Comparison of ENCODE assay signal across 1 cellular context in the genomic region with DNA sequence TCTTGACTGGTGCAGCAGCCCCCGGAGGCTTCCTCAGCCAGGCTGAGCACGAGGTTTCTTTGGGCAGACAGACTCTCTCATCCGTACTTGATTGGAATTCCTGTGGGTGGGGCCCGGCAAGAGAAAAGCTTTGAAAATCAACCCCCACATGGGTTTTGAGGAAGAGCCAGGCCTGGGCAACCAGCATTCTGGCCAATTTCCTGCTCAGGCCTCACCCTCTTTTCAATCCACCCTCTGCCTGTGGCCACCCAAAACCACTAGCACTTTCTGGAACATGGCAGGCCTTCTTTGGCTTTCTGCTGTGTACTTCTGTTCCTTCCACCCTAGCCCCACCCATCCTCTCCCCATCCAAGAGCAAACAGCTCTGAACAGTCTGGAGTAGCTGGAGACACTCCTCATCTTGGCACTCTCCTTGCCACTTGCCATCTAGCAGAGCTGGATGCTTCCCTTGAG.
TF ChIP-seq lines count a peak whose summit lies in the region.

No MANE protein-coding gene starts in this region.

TF ChIP-seq in HepG2, 621 proteins besides CTCF, POLR2A, EP300 and RAD21:
- TF ChIP-seq, protein P1, sequence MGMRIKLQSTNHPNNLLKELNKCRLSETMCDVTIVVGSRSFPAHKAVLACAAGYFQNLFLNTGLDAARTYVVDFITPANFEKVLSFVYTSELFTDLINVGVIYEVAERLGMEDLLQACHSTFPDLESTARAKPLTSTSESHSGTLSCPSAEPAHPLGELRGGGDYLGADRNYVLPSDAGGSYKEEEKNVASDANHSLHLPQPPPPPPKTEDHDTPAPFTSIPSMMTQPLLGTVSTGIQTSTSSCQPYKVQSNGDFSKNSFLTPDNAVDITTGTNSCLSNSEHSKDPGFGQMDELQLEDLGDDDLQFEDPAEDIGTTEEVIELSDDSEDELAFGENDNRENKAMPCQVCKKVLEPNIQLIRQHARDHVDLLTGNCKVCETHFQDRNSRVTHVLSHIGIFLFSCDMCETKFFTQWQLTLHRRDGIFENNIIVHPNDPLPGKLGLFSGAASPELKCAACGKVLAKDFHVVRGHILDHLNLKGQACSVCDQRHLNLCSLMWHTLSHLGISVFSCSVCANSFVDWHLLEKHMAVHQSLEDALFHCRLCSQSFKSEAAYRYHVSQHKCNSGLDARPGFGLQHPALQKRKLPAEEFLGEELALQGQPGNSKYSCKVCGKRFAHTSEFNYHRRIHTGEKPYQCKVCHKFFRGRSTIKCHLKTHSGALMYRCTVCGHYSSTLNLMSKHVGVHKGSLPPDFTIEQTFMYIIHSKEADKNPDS (CRISPR knock-in tag; IDR thresholded peaks at IDR 0.05), result no peak
- TF ChIP-seq BHLHE40 (IDR thresholded peaks at IDR 0.05; ENCODE audit: low read length), result no peak
- no peak for TF ChIP-seq KDM6A (CRISPR knock-in tag; IDR thresholded peaks at IDR 0.05; ENCODE audit: low read depth)
- no peak for TF ChIP-seq TCF7L2 (IDR thresholded peaks at IDR 0.05; ENCODE audit: low read depth, low read length)
- TF ChIP-seq MBNL3 (CRISPR knock-in tag; conservative IDR thresholded peaks at IDR 0.05), result no peak
- no peak for TF ChIP-seq AFF4 (CRISPR knock-in tag; IDR thresholded peaks at IDR 0.05)
- TF ChIP-seq ZFP36L1 (CRISPR knock-in tag; IDR thresholded peaks at IDR 0.05), result no peak
- no peak for TF ChIP-seq RXRB (CRISPR knock-in tag; IDR thresholded peaks at IDR 0.05; ENCODE audit: borderline replicate concordance)
- TF ChIP-seq FLYWCH1 (CRISPR knock-in tag; IDR thresholded peaks at IDR 0.05), result no peak
- no peak for TF ChIP-seq MNT (IDR thresholded peaks at IDR 0.05)
- no peak for TF ChIP-seq ZNF788 (CRISPR knock-in tag; IDR thresholded peaks at IDR 0.05; ENCODE audit: borderline replicate concordance)
- no peak for TF ChIP-seq ZNF607 (CRISPR knock-in tag; IDR thresholded peaks at IDR 0.05; ENCODE audit: borderline replicate concordance)
- TF ChIP-seq ZNF891 (CRISPR knock-in tag; IDR thresholded peaks at IDR 0.05), result no peak
- no peak for TF ChIP-seq ZNF773 (CRISPR knock-in tag; IDR thresholded peaks at IDR 0.05; ENCODE audit: borderline replicate concordance)
- TF ChIP-seq ZNF713 (CRISPR knock-in tag; IDR thresholded peaks at IDR 0.05), result no peak
- no peak for TF ChIP-seq MTF1 (CRISPR knock-in tag; IDR thresholded peaks at IDR 0.05)
- no peak for TF ChIP-seq IKZF1 (IDR thresholded peaks at IDR 0.05)
- TF ChIP-seq NFE2 (CRISPR knock-in tag; IDR thresholded peaks at IDR 0.05), result no peak
- TF ChIP-seq ZBTB7B (CRISPR knock-in tag; IDR thresholded peaks at IDR 0.05), result no peak
- TF ChIP-seq THYN1 (CRISPR knock-in tag; IDR thresholded peaks at IDR 0.05; ENCODE audit: borderline replicate concordance, low read depth), result no peak
